ENCODE assay signal across 8 cellular contexts in the genomic region with DNA sequence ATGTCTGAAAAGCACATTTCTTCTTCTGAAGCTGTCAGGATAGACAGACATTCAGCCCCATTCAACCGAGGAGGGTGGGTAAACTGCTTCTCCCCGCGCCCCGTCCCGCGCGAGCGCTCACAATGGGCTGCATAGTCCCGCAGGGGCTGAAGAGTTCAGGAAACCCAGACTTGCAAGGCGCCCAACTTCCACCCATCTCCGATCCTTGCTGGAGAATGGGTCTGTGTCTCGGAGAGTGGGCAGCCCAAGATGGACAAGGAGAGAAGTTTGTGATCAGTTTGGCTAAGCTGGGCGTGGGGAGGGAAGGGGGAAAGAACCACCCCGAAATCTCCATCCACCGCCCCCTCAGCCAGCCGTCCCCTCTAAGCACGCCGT. TPM values are rescaled to one million over a fixed set of nuclear protein-coding genes. Genes with fewer than 3 reads are reported as not detected.
DNase-seq lines count a peak whose midpoint lies in the region; ATAC-seq and TF ChIP-seq lines count a peak whose summit lies in the region.

No MANE protein-coding gene starts in this region.

- H3K4me3 ChIP-seq in fibroblast of pulmonary artery (replicated peaks; ENCODE audit: low read depth, low read length) (peak overlapping the region; percentile 74), Karpas-422 (ENCODE audit: low read length) (no peak overlapping the region)

- H3K36me3 ChIP-seq in Karpas-422 (ENCODE audit: insufficient read depth, low read length): no peaks in the 10 kb centered on the region

- peak overlapping the region; percentile 84 for H3K4me3 Mint-ChIP-seq in activated CD8-positive, alpha-beta memory T cell treated with anti-CD3 and anti-CD28 coated beads, Interleukin-2, amount 10 ng/mL, durations not matched to agents 7 days and 5 days
- H3K4me3 Mint-ChIP-seq in neural crest cell: peak overlapping the region; percentile 95

- H3K9me2 ChIP-seq in Karpas-422 (replicated peaks; ENCODE audit: insufficient read depth, low read length): no peaks in the 10 kb centered on the region

- no peak overlapping the region for H2AFZ ChIP-seq in Karpas-422 (ENCODE audit: low read length)

- no peaks in the 10 kb centered on the region for H3K4me1 ChIP-seq in Karpas-422 (ENCODE audit: low read length)

- no peaks in the 10 kb centered on the region for H4K20me1 ChIP-seq in Karpas-422 (ENCODE audit: insufficient read depth, low read depth, low read length)

- H3K4me1 Mint-ChIP-seq in activated CD8-positive, alpha-beta memory T cell treated with anti-CD3 and anti-CD28 coated beads, Interleukin-2, amount 10 ng/mL, durations not matched to agents 7 days and 5 days: peaks cover 20% of the 10 kb centered on the region
- peaks cover 38% of the 10 kb centered on the region for H3K4me1 Mint-ChIP-seq in neural crest cell

- H3K9me3 ChIP-seq in Karpas-422 (ENCODE audit: low read length): no peaks in the 10 kb centered on the region; the same call in 1 of the 2 replicates

- no peak overlapping the region for H3K9ac ChIP-seq in Karpas-422 (ENCODE audit: low read length)

- no peaks in the 10 kb centered on the region for H3K27me3 ChIP-seq in Karpas-422 (ENCODE audit: low read length)

- no peak for TF ChIP-seq CTCF in fibroblast of pulmonary artery (IDR thresholded peaks at IDR 0.05; ENCODE audit: low read length, missing control alignments)
- TF ChIP-seq CTCF in neural crest cell (conservative IDR thresholded peaks at IDR 0.05): no peak

- H3K4me2 ChIP-seq in Karpas-422 (ENCODE audit: low read depth, low read length, poor library complexity, severe bottlenecking): no peak overlapping the region

- H3K9me3 Mint-ChIP-seq in activated CD8-positive, alpha-beta memory T cell treated with anti-CD3 and anti-CD28 coated beads, Interleukin-2, amount 10 ng/mL, durations not matched to agents 7 days and 5 days (ENCODE audit: low read depth): no peaks in the 10 kb centered on the region
- no peaks in the 10 kb centered on the region for H3K9me3 Mint-ChIP-seq in neural crest cell

- H3K27me3 Mint-ChIP-seq in activated CD8-positive, alpha-beta memory T cell treated with anti-CD3 and anti-CD28 coated beads, Interleukin-2, amount 10 ng/mL, durations not matched to agents 7 days and 5 days: peaks cover 29% of the 10 kb centered on the region
- H3K27me3 Mint-ChIP-seq in neural crest cell (ENCODE audit: low read depth): no peaks in the 10 kb centered on the region

- no peaks in the 10 kb centered on the region for H3K79me2 ChIP-seq in Karpas-422 (ENCODE audit: low read length)

- ATAC-seq in HG02852 (IDR thresholded peaks at IDR 0.05; ENCODE audit: unreplicated experiment): peak; percentile 5
- ATAC-seq in activated CD8-positive, alpha-beta memory T cell treated with anti-CD3 and anti-CD28 coated beads, Interleukin-2, amount 10 ng/mL, durations not matched to agents 7 days and 5 days: peak; percentile 24

- CTCF ChIA-PET in activated CD8-positive, alpha-beta memory T cell treated with anti-CD3 and anti-CD28 coated beads, Interleukin-2, amount 10 ng/mL, durations not matched to agents 7 days and 5 days (lab: Charles Lee): no interaction called here

- peak; percentile 38 for DNase-seq in EH (ENCODE audit: low read depth)
- DNase-seq in activated CD8-positive, alpha-beta memory T cell treated with anti-CD3 and anti-CD28 coated beads, Interleukin-2, amount 10 ng/mL, durations not matched to agents 7 days and 5 days: no peak
- DNase-seq in fibroblast of pulmonary artery (ENCODE audit: low read depth): peak; percentile 30
- DNase-seq in neural crest cell (ENCODE audit: low read depth, low spot score): peak; percentile 37
- DNase-seq in A172 (ENCODE audit: low spot score): no peak
- DNase-seq in DMS153 (lab: John Stamatoyannopoulos, UW): no peak
- DNase-seq in Karpas-422: no peak

- H3K27ac Mint-ChIP-seq in activated CD8-positive, alpha-beta memory T cell treated with anti-CD3 and anti-CD28 coated beads, Interleukin-2, amount 10 ng/mL, durations not matched to agents 7 days and 5 days: no peak overlapping the region
- peak overlapping the region; percentile 99 for H3K27ac Mint-ChIP-seq in neural crest cell (ENCODE audit: unreplicated experiment)

- no peak overlapping the region for H3K27ac ChIP-seq in Karpas-422 (ENCODE audit: low read length)

- no peaks in the 10 kb centered on the region for H3K36me3 Mint-ChIP-seq in activated CD8-positive, alpha-beta memory T cell treated with anti-CD3 and anti-CD28 coated beads, Interleukin-2, amount 10 ng/mL, durations not matched to agents 7 days and 5 days
- peaks cover 3% of the 10 kb centered on the region for H3K36me3 Mint-ChIP-seq in neural crest cell (ENCODE audit: low read depth)

RNA-seq across cellular contexts. Expression of a gene that starts 0.7 kb away (rescaled TPM):
- total RNA-seq in activated CD8-positive, alpha-beta memory T cell treated with anti-CD3 and anti-CD28 coated beads, Interleukin-2, amount 10 ng/mL, durations not matched to agents 7 days and 5 days: 1 to 10 TPM; 1.6 to 1.7 TPM
- total RNA-seq in neural crest cell: 82.0 and 84.4 TPM in 2 replicates
- 18.9 and 22.0 TPM in 2 replicates for total RNA-seq in A172 (2014; rRNA removed; shearing (Covaris generic))
- not detected in 2 replicates for total RNA-seq in Karpas-422 (2014; rRNA removed; shearing (Covaris generic); ENCODE audit: low replicate concordance)

Comparison
In these comparisons a context has a peak if more than half of its experiments do, and no peak if none do; other contexts are left out.
1. DNase-seq: peak in EH (single experiment), fibroblast of pulmonary artery (single experiment) and neural crest cell (single experiment); none in activated CD8-positive, alpha-beta memory T cell treated with anti-CD3 and anti-CD28 coated beads, Interleukin-2, amount 10 ng/mL, durations not matched to agents 7 days and 5 days (single experiment), A172 (single experiment), DMS153 (single experiment) and Karpas-422 (single experiment).